Comparison of ENCODE assay signal across 8 cellular contexts in genomic region chr7:23472974-23473847, GRCh38. TPM values are rescaled to one million over a fixed set of nuclear protein-coding genes. Genes with fewer than 3 reads are reported as not detected.
A peak's percentile ranks its signal among the peaks of the same experiment; 100 is the strongest.
DNase-seq lines count a peak whose midpoint lies in the region; ATAC-seq lines count a peak whose summit lies in the region.

No MANE protein-coding gene starts in this region.

- H3K27ac ChIP-seq in BLaER1 treated with 17β-estradiol and CSF1 and Interleukin-3, amounts not matched to agents 10 nM and 100 nM = no peak overlapping the region; a peak in 1 of 22 replicates
- H3K27ac ChIP-seq in iPS-18a (ENCODE audit: low read length) = peak overlapping the region; percentile 91

- peak overlapping the region in 3 of 11 experiments; percentile 45 to 60 (median 49); a peak in 2 of 22 replicates for H3K9ac ChIP-seq in BLaER1 treated with 17β-estradiol and CSF1 and Interleukin-3, amounts not matched to agents 10 nM and 100 nM
- peak overlapping the region; percentile 94 for H3K9ac ChIP-seq in iPS-18a (ENCODE audit: low read length)

- DNase-seq in HT-29 (ENCODE audit: low spot score) (peak; percentile 73), SK-N-DZ (ENCODE audit: low spot score) (peak; percentile 38), posterior vena cava (ENCODE audit: low spot score) (no peak), SKM-1 treated with dmso at 0.1 percent for 144 hours (lab: John Stamatoyannopoulos, UW; ENCODE audit: unreplicated experiment) (no peak), NCI-H446 treated with DMSO at 0.1 percent for 48 hours (lab: John Stamatoyannopoulos, UW) (no peak)

- H3K4me2 ChIP-seq in BLaER1 treated with 17β-estradiol and CSF1 and Interleukin-3, amounts not matched to agents 10 nM and 100 nM = peak overlapping the region; percentile 74 to 98 (median 93); a peak in 20 of 22 replicates

- peaks cover 34 to 42% (median 37%) of the 10 kb centered on the region in 10 experiments for H3K4me1 ChIP-seq in BLaER1 treated with 17β-estradiol and CSF1 and Interleukin-3, amounts not matched to agents 10 nM and 100 nM
- peaks cover 21% of the 10 kb centered on the region for H3K4me1 ChIP-seq in iPS-18a (ENCODE audit: control insufficient read depth, low read depth, low read length)

- H3K27me3 ChIP-seq in BLaER1 treated with 17β-estradiol and CSF1 and Interleukin-3, amounts not matched to agents 10 nM and 100 nM = peaks cover 95 to 98% (median 96%) of the 10 kb centered on the region in 11 experiments
- H3K27me3 ChIP-seq in iPS-18a (ENCODE audit: control insufficient read depth, insufficient read depth, low read length) = no peaks in the 10 kb centered on the region

- no peak for ATAC-seq in GM21825 (IDR thresholded peaks at IDR 0.05; ENCODE audit: unreplicated experiment)

- peak overlapping the region; percentile 42 to 68 (median 52); a peak in 15 of 20 replicates for H3K4me3 ChIP-seq in BLaER1 treated with 17β-estradiol and CSF1 and Interleukin-3, amounts not matched to agents 10 nM and 100 nM
- peak overlapping the region; percentile 94 for H3K4me3 ChIP-seq in iPS-18a (ENCODE audit: low read length)

- H4K20me1 ChIP-seq in BLaER1 treated with 17β-estradiol and CSF1 and Interleukin-3, amounts not matched to agents 10 nM and 100 nM = peaks cover 0 to 81% (median 55%) of the 10 kb centered on the region in 11 experiments; a peak in 19 of 22 replicates

- peaks cover 0 to 4% (median 0%) of the 10 kb centered on the region in 11 experiments; a peak in 2 of 22 replicates for H3K9me3 ChIP-seq in BLaER1 treated with 17β-estradiol and CSF1 and Interleukin-3, amounts not matched to agents 10 nM and 100 nM (replicated peaks in 1 of 11)
- H3K9me3 ChIP-seq in iPS-18a (ENCODE audit: control insufficient read depth, low read depth, low read length) = no peaks in the 10 kb centered on the region

- intact Hi-C loops in posterior vena cava (cut with DNase I) = no loop called here

- no peaks in the 10 kb centered on the region for H3K36me3 ChIP-seq in BLaER1 treated with 17β-estradiol and CSF1 and Interleukin-3, amounts not matched to agents 10 nM and 100 nM
- H3K36me3 ChIP-seq in iPS-18a (ENCODE audit: control insufficient read depth, low read depth, low read length) = no peaks in the 10 kb centered on the region

RNA-seq across cellular contexts. Expression of gene IGF2BP3, which starts 2.9 kb away (rescaled TPM):
- 30.0 and 44.0 TPM in 2 replicates for total RNA-seq in HT-29 (2014; rRNA removed; shearing (Covaris generic))
- 43.5 and 58.0 TPM in 2 replicates for polyA plus RNA-seq in SK-N-DZ (2014; cell fraction: cytosol; rRNA removed)
- 66.2 and 102 TPM in 2 replicates for polyA plus RNA-seq in SK-N-DZ (2014; cell fraction: nucleus; rRNA removed)
- under 1 TPM; 0.48 to 0.51 TPM for total RNA-seq in posterior vena cava

RNA-seq across cellular contexts. Expression of gene TRA2A, which starts 58.6 kb away (rescaled TPM):
- total RNA-seq in HT-29 (2014; rRNA removed; shearing (Covaris generic)) = 31.0 and 45.1 TPM in 2 replicates
- 26.6 and 27.8 TPM in 2 replicates for polyA plus RNA-seq in SK-N-DZ (2014; cell fraction: cytosol; rRNA removed)
- polyA plus RNA-seq in SK-N-DZ (2014; cell fraction: nucleus; rRNA removed) = 60.7 and 204 TPM in 2 replicates
- total RNA-seq in posterior vena cava = 10 to 100 TPM; 51.1 to 52.2 TPM

Comparison
In these comparisons a context has a peak if more than half of its experiments do, and no peak if none do; other contexts are left out.
1. DNase-seq: peak in HT-29 (single experiment) and SK-N-DZ (single experiment); none in posterior vena cava (single experiment), SKM-1 treated with dmso at 0.1 percent for 144 hours (single experiment) and NCI-H446 treated with DMSO at 0.1 percent for 48 hours (single experiment).
2. RNA of gene IGF2BP3, which starts 2.9 kb away (total RNA-seq): 30.0 to 44.0 TPM in HT-29; 0.48 to 0.51 TPM in posterior vena cava; every median in the first group is over 10 times any median in the second.